Comparison of ENCODE assay signal across 29 cellular contexts in the genomic region with DNA sequence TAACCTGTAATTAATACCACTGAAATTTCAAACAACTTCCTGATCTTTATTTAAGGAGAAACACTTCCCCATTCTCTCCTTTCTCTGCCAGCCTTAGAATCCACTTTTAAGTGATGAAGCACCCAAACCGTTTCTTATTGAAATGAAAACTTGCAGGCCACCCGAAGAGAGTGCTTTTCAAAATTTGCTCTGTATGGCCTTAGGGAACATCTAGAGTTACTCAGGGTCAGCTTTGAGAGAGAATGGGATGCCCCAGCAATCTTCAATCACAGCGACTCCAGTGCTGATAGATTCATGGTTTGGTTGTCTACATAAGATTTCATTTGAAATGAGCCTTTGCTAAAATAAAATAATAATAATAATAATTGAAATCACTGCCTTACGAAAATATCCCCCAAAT.
DNase-seq lines count a peak whose midpoint lies in the region; ATAC-seq, FAIRE-seq and TF ChIP-seq lines count a peak whose summit lies in the region.
"Had no signal": no experiment of that assay in that cellular context is flagged by ENCODE, and none has a peak within 500 bp of the region (broad histone marks: within the 10 kb centered on the region; RNA-seq: fewer than 3 reads in every experiment).

No MANE protein-coding gene starts in this region.

- H3K9me3 ChIP-seq in NT2/D1 (ENCODE audit: insufficient read depth, low read length) = no peaks in the 10 kb centered on the region
- H3K9me3 ChIP-seq in iPS-18a (ENCODE audit: control insufficient read depth, low read depth, low read length) = no peaks in the 10 kb centered on the region
- H3K9me3 ChIP-seq in smooth muscle cell (replicated peaks; ENCODE audit: low read depth) = no peaks in the 10 kb centered on the region
- H3K9me3 ChIP-seq: mucosa of descending colon, pancreas, Peyer's patch, upper lobe of left lung had no signal

- H3K36me3 ChIP-seq in GM23338 (ENCODE audit: insufficient read depth) (no peaks in the 10 kb centered on the region), NT2/D1 (ENCODE audit: insufficient read depth, insufficient read length, low read length) (no peaks in the 10 kb centered on the region), iPS-18a (ENCODE audit: control insufficient read depth, low read depth, low read length) (no peaks in the 10 kb centered on the region), smooth muscle cell (ENCODE audit: low read depth) (no peaks in the 10 kb centered on the region)
- H3K36me3 ChIP-seq: pancreas, Peyer's patch, upper lobe of left lung had no signal

- H3K9ac ChIP-seq in NT2/D1 (ENCODE audit: insufficient read length, low read depth) (no peak overlapping the region), iPS-18a (ENCODE audit: low read length) (no peak overlapping the region), smooth muscle cell (ENCODE audit: low read depth) (no peak overlapping the region)

- H2AFZ ChIP-seq in GM23338 (no peak overlapping the region), smooth muscle cell (ENCODE audit: low read depth) (peak overlapping the region; percentile 81)

- H3K27me3 ChIP-seq in GM23338 (ENCODE audit: insufficient read depth) (no peaks in the 10 kb centered on the region), NT2/D1 (ENCODE audit: insufficient read depth, insufficient read length) (no peaks in the 10 kb centered on the region), iPS-18a (ENCODE audit: control insufficient read depth, insufficient read depth, low read length) (no peaks in the 10 kb centered on the region), smooth muscle cell (ENCODE audit: low read depth) (no peaks in the 10 kb centered on the region)
- H3K27me3 ChIP-seq: pancreas, Peyer's patch, upper lobe of left lung had no signal

- peak; percentile 58 for DNase-seq in GM23338 (ENCODE audit: low spot score)
- DNase-seq in NT2/D1 (ENCODE audit: low read depth, low spot score) = peak; percentile 40
- no peak for DNase-seq in smooth muscle cell (lab: John Stamatoyannopoulos, UW; ENCODE audit: unreplicated experiment)
- no peak for DNase-seq in activated naive CD4-positive, alpha-beta T cell treated with anti-CD3 and anti-CD28 coated beads for 36 hours
- DNase-seq in frontal cortex (ENCODE audit: low spot score in 2 of 2) = no peak
- DNase-seq: activated B cell treated with CpG ODN at 0.5 μM for 24 hours; activated naive CD4-positive, alpha-beta T cell; activated T-cell treated with anti-CD3 and anti-CD28 coated beads, Interleukin-2, amount 50 U/mL, for 72 hours; central memory CD4-positive, alpha-beta T cell; DMS79 treated with DMSO at 0.1 percent for 48 hours; endodermal cell; KG1; mucosa of descending colon; NCI-H1417 treated with DMSO at 0.1 percent for 48 hours; NCI-H2081; NCI-H526 treated with DMSO at 0.1 percent for 48 hours; pancreas; Peyer's patch; SIG-M5; stimulated activated naive B cell treated with anti-CD40 and anti-IgM and Interleukin-4, amounts not matched to agents 10 μg/mL and 1 μg/mL and 100 μg/mL, for 72 hours; substantia nigra; T-cell; upper lobe of left lung had no signal

- H3K4me1 Mint-ChIP-seq in GM23338 = peaks cover 17% of the 10 kb centered on the region
- H3K4me1 Mint-ChIP-seq in activated naive CD4-positive, alpha-beta T cell treated with anti-CD3 and anti-CD28 coated beads for 36 hours (ENCODE audit: low read depth) = no peaks in the 10 kb centered on the region
- H3K4me1 Mint-ChIP-seq: activated B cell treated with CpG ODN at 0.5 μM for 24 hours; nephron; stimulated activated naive B cell treated with anti-CD40 and anti-IgM and Interleukin-4, amounts not matched to agents 10 μg/mL and 1 μg/mL and 100 μg/mL, for 72 hours; T-cell had no signal

- H3K9me2 ChIP-seq in GM23338 (ENCODE audit: insufficient read depth) = no peaks in the 10 kb centered on the region

- no peaks in the 10 kb centered on the region for H3K27me3 Mint-ChIP-seq in GM23338 (ENCODE audit: insufficient read depth, low read depth, poor library complexity)
- no peaks in the 10 kb centered on the region for H3K27me3 Mint-ChIP-seq in activated naive CD4-positive, alpha-beta T cell treated with anti-CD3 and anti-CD28 coated beads for 36 hours (ENCODE audit: low read depth)
- H3K27me3 Mint-ChIP-seq: activated B cell treated with CpG ODN at 0.5 μM for 24 hours; stimulated activated naive B cell treated with anti-CD40 and anti-IgM and Interleukin-4, amounts not matched to agents 10 μg/mL and 1 μg/mL and 100 μg/mL, for 72 hours; T-cell had no signal

- ATAC-seq in GM23338 (peak; percentile 96), HG02885 (IDR thresholded peaks at IDR 0.05; ENCODE audit: poor library complexity, unreplicated experiment) (no peak)
- ATAC-seq: activated T-cell treated with anti-CD3 and anti-CD28 coated beads, Interleukin-2, amount 50 U/mL, for 72 hours; esophagus mucosa; mucosa of descending colon; pancreas; stimulated activated naive B cell treated with anti-CD40 and anti-IgM and Interleukin-4, amounts not matched to agents 10 μg/mL and 1 μg/mL and 100 μg/mL, for 72 hours; T-cell had no signal

- H3F3A ChIP-seq in GM23338 (replicated peaks; ENCODE audit: low read depth) = no peaks in the 10 kb centered on the region
- no peaks in the 10 kb centered on the region for H3F3A ChIP-seq in smooth muscle cell (ENCODE audit: low read depth)

- peak overlapping the region; percentile 2 for H3K4me3 ChIP-seq in GM23338
- H3K4me3 ChIP-seq in NT2/D1 (ENCODE audit: insufficient read length, low read depth) = no peak overlapping the region
- H3K4me3 ChIP-seq in iPS-18a (ENCODE audit: low read length) = no peak overlapping the region
- no peak overlapping the region for H3K4me3 ChIP-seq in smooth muscle cell
- H3K4me3 ChIP-seq: lung, mucosa of descending colon, pancreas, Peyer's patch, skin epidermis, upper lobe of left lung had no signal

- intact Hi-C loops in activated naive CD4-positive, alpha-beta T cell treated with anti-CD3 and anti-CD28 coated beads for 36 hours (cut with micrococcal nuclease) = no loop called here

- peak overlapping the region; percentile 17; the same call in 1 of the 2 replicates for H3K4me2 ChIP-seq in GM23338
- H3K4me2 ChIP-seq in smooth muscle cell = no peak overlapping the region

- H3K79me2 ChIP-seq in GM23338 (replicated peaks; ENCODE audit: insufficient read depth) (no peaks in the 10 kb centered on the region), smooth muscle cell (ENCODE audit: low read depth) (no peaks in the 10 kb centered on the region)

- no peak overlapping the region for H3K4me3 Mint-ChIP-seq in GM23338
- H3K4me3 Mint-ChIP-seq in activated naive CD4-positive, alpha-beta T cell treated with anti-CD3 and anti-CD28 coated beads for 36 hours = no peak overlapping the region
- H3K4me3 Mint-ChIP-seq: activated B cell treated with CpG ODN at 0.5 μM for 24 hours; activated T-cell treated with anti-CD3 and anti-CD28 coated beads, Interleukin-2, amount 50 U/mL, for 72 hours; endodermal cell; nephron; stimulated activated naive B cell treated with anti-CD40 and anti-IgM and Interleukin-4, amounts not matched to agents 10 μg/mL and 1 μg/mL and 100 μg/mL, for 72 hours; T-cell had no signal

- no peaks in the 10 kb centered on the region; the same call in 2 of the 3 replicates for H3K36me3 Mint-ChIP-seq in GM23338 (ENCODE audit: low read depth)
- H3K36me3 Mint-ChIP-seq in activated naive CD4-positive, alpha-beta T cell treated with anti-CD3 and anti-CD28 coated beads for 36 hours (ENCODE audit: low read depth) = no peaks in the 10 kb centered on the region
- H3K36me3 Mint-ChIP-seq: stimulated activated naive B cell treated with anti-CD40 and anti-IgM and Interleukin-4, amounts not matched to agents 10 μg/mL and 1 μg/mL and 100 μg/mL, for 72 hours; T-cell had no signal

- no peaks in the 10 kb centered on the region for H4K20me1 ChIP-seq in GM23338 (replicated peaks; ENCODE audit: insufficient read depth)
- H4K20me1 ChIP-seq in smooth muscle cell (ENCODE audit: low read depth) = no peaks in the 10 kb centered on the region

- peaks cover 3% of the 10 kb centered on the region; the same call in 1 of the 3 replicates for H3K9me3 Mint-ChIP-seq in GM23338
- peaks cover 3% of the 10 kb centered on the region for H3K9me3 Mint-ChIP-seq in activated naive CD4-positive, alpha-beta T cell treated with anti-CD3 and anti-CD28 coated beads for 36 hours
- H3K9me3 Mint-ChIP-seq: endodermal cell, nephron had no signal

- H3K27ac Mint-ChIP-seq in GM23338 = peak overlapping the region; percentile 41; the same call in 1 of the 2 replicates
- H3K27ac Mint-ChIP-seq in activated naive CD4-positive, alpha-beta T cell treated with anti-CD3 and anti-CD28 coated beads for 36 hours = no peak overlapping the region
- H3K27ac Mint-ChIP-seq: activated B cell treated with CpG ODN at 0.5 μM for 24 hours; activated T-cell treated with anti-CD3 and anti-CD28 coated beads, Interleukin-2, amount 50 U/mL, for 72 hours; endodermal cell; nephron; stimulated activated naive B cell treated with anti-CD40 and anti-IgM and Interleukin-4, amounts not matched to agents 10 μg/mL and 1 μg/mL and 100 μg/mL, for 72 hours; T-cell had no signal

- FAIRE-seq in frontal cortex (lab: Jason Lieb, UNC) = no peak
- FAIRE-seq: pancreas had no signal

- TF ChIP-seq CTCF in GM23338 (conservative IDR thresholded peaks at IDR 0.05; ENCODE audit: low read depth in 2 of 2) = no peak
- TF ChIP-seq CTCF in smooth muscle cell (IDR thresholded peaks at IDR 0.05; ENCODE audit: borderline replicate concordance, insufficient read depth, poor library complexity, severe bottlenecking) = no peak

- CTCF ChIA-PET in activated naive CD4-positive, alpha-beta T cell treated with anti-CD3 and anti-CD28 coated beads for 36 hours (lab: Charles Lee) = no interaction called here

- H3K27ac ChIP-seq in GM23338 (ENCODE audit: low read depth) = no peak overlapping the region
- peak overlapping the region; percentile 46 for H3K27ac ChIP-seq in iPS-18a (ENCODE audit: low read length)
- H3K27ac ChIP-seq in smooth muscle cell (ENCODE audit: low read depth) = no peak overlapping the region
- H3K27ac ChIP-seq: pancreas, Peyer's patch, skin epidermis, upper lobe of left lung had no signal

- H3K4me1 ChIP-seq in GM23338 (ENCODE audit: insufficient read depth) = peaks cover 16% of the 10 kb centered on the region
- H3K4me1 ChIP-seq in NT2/D1 (ENCODE audit: insufficient read depth, insufficient read length) = no peaks in the 10 kb centered on the region
- H3K4me1 ChIP-seq in iPS-18a (ENCODE audit: control insufficient read depth, low read depth, low read length) = peaks cover 17% of the 10 kb centered on the region
- peaks cover 14% of the 10 kb centered on the region for H3K4me1 ChIP-seq in smooth muscle cell (ENCODE audit: low read depth)
- H3K4me1 ChIP-seq: pancreas, Peyer's patch, upper lobe of left lung had no signal

- 22% methylated on average over 4 of the region's 4 CpGs for WGBS in smooth muscle cell (ENCODE audit: low lambda C conversion rate)

Comparison
In these comparisons a context has a peak if more than half of its experiments do, and no peak if none do; other contexts are left out.
1. DNase-seq: peak in GM23338 (single experiment) and NT2/D1 (single experiment); none in smooth muscle cell (single experiment), activated naive CD4-positive, alpha-beta T cell treated with anti-CD3 and anti-CD28 coated beads for 36 hours (single experiment) and frontal cortex (0 of 2).